In genomic region chr4:74039065-74039763, GRCh38 we compare ENCODE assay signal across 8 cellular contexts. TPM values are rescaled to one million over a fixed set of nuclear protein-coding genes. Genes with fewer than 3 reads are reported as not detected.
DNase-seq lines count a peak whose midpoint lies in the region; ATAC-seq and TF ChIP-seq lines count a peak whose summit lies in the region.

No MANE protein-coding gene starts in this region.

- ATAC-seq in GM19351 (IDR thresholded peaks at IDR 0.05; ENCODE audit: unreplicated experiment) (peak; percentile 40), right lobe of liver (peak; percentile 57 to 70 (median 60)), HG03135 (IDR thresholded peaks at IDR 0.05; ENCODE audit: unreplicated experiment) (no peak)

- no peaks in the 10 kb centered on the region for H3K36me3 Mint-ChIP-seq in MCF 10A (ENCODE audit: insufficient read depth, unreplicated experiment)

- peak overlapping the region; percentile 54 to 63 (median 62) for H3K4me3 ChIP-seq in right lobe of liver
- H3K4me3 ChIP-seq in tibial nerve: peak overlapping the region; percentile 51 to 76 (median 60)

- intact Hi-C loops in MCF 10A (cut with micrococcal nuclease) (loop anchor here (2.0 to 5.0 kb wide), 6 partner anchors 18 to 377 kb away; partner anchors contain the start of genes CXCL2 and MTHFD2L), right lobe of liver (cut with DNase I) (no loop called here)

- TF ChIP-seq CTCF in MCF 10A (IDR thresholded peaks at IDR 0.05; ENCODE audit: unreplicated experiment): no peak
- no peak for TF ChIP-seq CTCF in right lobe of liver (IDR thresholded peaks at IDR 0.05)
- TF ChIP-seq CTCF in tibial nerve (IDR thresholded peaks at IDR 0.05): no peak

- H3K4me1 Mint-ChIP-seq in MCF 10A (ENCODE audit: insufficient read depth, unreplicated experiment): peaks cover 29% of the 10 kb centered on the region

- H3K27me3 Mint-ChIP-seq in MCF 10A (ENCODE audit: insufficient read depth, unreplicated experiment): no peaks in the 10 kb centered on the region

- WGBS in right lobe of liver (ENCODE audit: insufficient coverage, low coverage, low lambda C conversion rate, missing lambda C conversion rate): under 1% methylated on average over 11 of the region's 12 CpGs
- 8 to 9% methylated on average over 12 of the region's 12 CpGs for WGBS in tibial nerve, 2 donors

- TF ChIP-seq POLR2A in right lobe of liver (IDR thresholded peaks at IDR 0.05): no peak
- TF ChIP-seq POLR2A in tibial nerve (IDR thresholded peaks at IDR 0.05): no peak

- POLR2A ChIA-PET in MCF 10A (lab: Yijun Ruan, JAX): interaction anchor here (0.5 to 2.5 kb wide), 20 partner anchors 13 to 1475 kb away, joined by 3 to 28 read pairs (median 5); partner anchors contain the start of genes CXCL1, CXCL2, RCHY1 and THAP6

- peak overlapping the region; percentile 81 for H3K27ac Mint-ChIP-seq in MCF 10A (ENCODE audit: low read depth, unreplicated experiment)

- DNase-seq in CD1c-positive myeloid dendritic cell (ENCODE audit: extremely low spot score): peak; percentile 15
- DNase-seq in HuH-7 (ENCODE audit: low spot score): peak; percentile 11
- no peak for DNase-seq in MCF 10A (ENCODE audit: unreplicated experiment)
- DNase-seq in right lobe of liver: no peak
- peak in 1 of 2 donors; percentile 9 for DNase-seq in tibial nerve (ENCODE audit: low spot score in 2 of 2)
- no peak for DNase-seq in NCI-H146 treated with DMSO at 0.1 percent for 48 hours (lab: John Stamatoyannopoulos, UW; ENCODE audit: unreplicated experiment)

- H3K9me3 Mint-ChIP-seq in MCF 10A (ENCODE audit: unreplicated experiment): no peaks in the 10 kb centered on the region

- peak overlapping the region; percentile 35 to 49 (median 37) for H3K27ac ChIP-seq in right lobe of liver
- peak overlapping the region; percentile 51 to 76 (median 62) for H3K27ac ChIP-seq in tibial nerve

- H3K27me3 ChIP-seq in right lobe of liver: no peaks in the 10 kb centered on the region
- no peaks in the 10 kb centered on the region for H3K27me3 ChIP-seq in tibial nerve

- no peak for TF ChIP-seq EP300 in tibial nerve (IDR thresholded peaks at IDR 0.05)

- BruUV-seq in MCF 10A (replicated peaks; lab: Mats Ljungman, UMichigan): TSS peak; percentile 85

- H3K4me1 ChIP-seq in right lobe of liver (no peaks in the 10 kb centered on the region), tibial nerve (peaks cover 0 to 9% (median 3%) of the 10 kb centered on the region in 4 donors)

- peak overlapping the region; percentile 86 for H3K4me3 Mint-ChIP-seq in MCF 10A (ENCODE audit: unreplicated experiment)

- no peaks in the 10 kb centered on the region for H3K9me3 ChIP-seq in right lobe of liver
- no peaks in the 10 kb centered on the region for H3K9me3 ChIP-seq in tibial nerve

- H3K36me3 ChIP-seq in right lobe of liver: no peaks in the 10 kb centered on the region
- H3K36me3 ChIP-seq in tibial nerve: no peaks in the 10 kb centered on the region

- CTCF ChIA-PET in MCF 10A (lab: Yijun Ruan, JAX): interaction anchor here (0.5 to 3.5 kb wide), 33 partner anchors 8 to 768 kb away, joined by 3 to 38 read pairs (median 3); partner anchors contain the start of genes CXCL1 and CXCL2

RNA-seq across cellular contexts. Expression of gene CXCL3, which starts 0.7 kb away (rescaled TPM):
- total RNA-seq in MCF 10A (2022): 9.2 and 9.8 TPM in 2 replicates
- total RNA-seq in right lobe of liver: 1 to 10 TPM in 1 of 6 experiments, under 1 TPM in 3, not detected in 2; 0.25 to 2.0 (median 0.62) TPM
- total RNA-seq in tibial nerve: 1 to 10 TPM in 1 of 4 donors, not detected in 3; 1.5 TPM

RNA-seq across cellular contexts. Expression of gene CXCL5, which starts 40.7 kb away (rescaled TPM):
- total RNA-seq in MCF 10A (2022): 0.51 and 0.54 TPM in 2 replicates
- total RNA-seq in right lobe of liver: under 1 TPM in 3 of 6 experiments, not detected in 3; 0.10 to 1.00 (median 0.19) TPM
- under 1 TPM in 1 of 4 donors, not detected in 3; 0.22 TPM for total RNA-seq in tibial nerve

RNA-seq across cellular contexts. Expression of gene PPBP, which starts 51.2 kb away (rescaled TPM):
- total RNA-seq in MCF 10A (2022) (not detected in 2 replicates), right lobe of liver (1 to 10 TPM in 3 of 6 experiments, under 1 TPM in 2, not detected in 1; 0.42 to 8.5 (median 1.2) TPM), tibial nerve (1 to 10 TPM in 2 of 4 donors, not detected in 2; 1.7 to 6.0 TPM)

RNA-seq across cellular contexts. Expression of gene PF4, which starts 57.4 kb away (rescaled TPM):
- total RNA-seq in MCF 10A (2022) (not detected in 2 replicates), right lobe of liver (1 to 10 TPM in 3 of 6 experiments, under 1 TPM in 1, not detected in 2; 0.74 to 2.2 (median 1.5) TPM), tibial nerve (1 to 10 TPM in 1 of 4 donors, not detected in 3; 5.4 TPM)

RNA-seq across cellular contexts. Expression of gene CXCL2, which starts 59.8 kb away (rescaled TPM):
- total RNA-seq in MCF 10A (2022) (62.3 and 76.2 TPM in 2 replicates), right lobe of liver (100 to 1,000 TPM in 5 of 6 experiments, 10 to 100 TPM in 1; 34.8 to 333 (median 143) TPM), tibial nerve (10 to 100 TPM in 3 of 4 donors, 1 to 10 TPM in 1; 4.0 to 25.3 (median 18.5) TPM)

Comparison
In these comparisons a context has a peak if more than half of its experiments do, and no peak if none do; other contexts are left out.
1. DNase-seq: peak in CD1c-positive myeloid dendritic cell (single experiment) and HuH-7 (single experiment); none in MCF 10A (single experiment), right lobe of liver (0 of 3) and NCI-H146 treated with DMSO at 0.1 percent for 48 hours (single experiment).